Comparison of ENCODE assay signal across 8 cellular contexts in the genomic region with DNA sequence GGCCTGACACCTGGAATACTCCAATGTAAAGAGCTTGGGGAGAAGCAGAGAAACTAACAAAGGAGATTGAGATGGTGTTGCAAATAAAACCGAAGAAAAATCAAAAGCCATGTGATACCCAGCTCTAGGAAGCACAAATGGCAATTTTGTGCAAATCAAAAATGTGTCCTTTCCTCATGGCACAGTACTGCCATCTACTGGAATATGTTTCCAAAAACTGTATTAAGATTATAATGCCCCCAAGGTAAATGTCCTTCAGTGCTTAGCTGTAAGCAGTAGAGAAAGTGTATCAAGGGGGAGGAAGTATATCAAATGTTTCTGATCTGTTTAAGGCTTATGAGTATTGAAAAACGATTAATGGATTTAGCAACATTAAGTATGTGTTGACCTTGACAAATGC.
A peak's percentile ranks its signal among the peaks of the same experiment; 100 is the strongest.
DNase-seq lines count a peak whose midpoint lies in the region; ATAC-seq, FAIRE-seq and TF ChIP-seq lines count a peak whose summit lies in the region.
"Not testable (repeated sequence)": the region's sequence is repeated elsewhere in the genome, so short reads cannot be mapped to it uniquely, and the experiment has no call there.

No MANE protein-coding gene starts in this region.

- WGBS in pancreas, 2 donors: 2 to 15% methylated on average over 1 to 2 of the region's 2 CpGs

- not testable (repeated sequence) for H3K27ac ChIP-seq in pancreas

- H3K9me3 ChIP-seq in pancreas: not testable (repeated sequence)

- TF ChIP-seq CTCF in pancreas (IDR thresholded peaks at IDR 0.05): peak in 2 of 4 donors; percentile 14 to 22

- not testable (repeated sequence) for H3K27me3 ChIP-seq in pancreas

- H3K4me1 ChIP-seq in pancreas: not testable (repeated sequence)

- peak; percentile 66 for FAIRE-seq in GM19239 (lab: Jason Lieb, UNC)
- not testable (repeated sequence) for FAIRE-seq in pancreas (lab: Jason Lieb, UNC)

- ATAC-seq in HG02938 (IDR thresholded peaks at IDR 0.05; ENCODE audit: unreplicated experiment): peak; percentile 47
- peak in 3 of 4 donors; percentile 46 to 76 (median 57) for ATAC-seq in pancreas

- H3K36me3 ChIP-seq in pancreas: not testable (repeated sequence)

- H3K4me3 ChIP-seq in pancreas: not testable (repeated sequence)

- DNase-seq in DMS 273 (lab: John Stamatoyannopoulos, UW; ENCODE audit: unreplicated experiment) (peak; percentile 0), M059J (ENCODE audit: low read depth) (peak; percentile 19), NOMO-1 treated with DMSO at 0.1 percent for 48 hours (lab: John Stamatoyannopoulos, UW; ENCODE audit: unreplicated experiment) (peak; percentile 2), amniotic epithelial cell (ENCODE audit: low read depth) (peak; percentile 1), glomerular endothelial cell (ENCODE audit: extremely low read depth, low read depth, low spot score) (peak; percentile 3)
- not testable (repeated sequence) for DNase-seq in GM19239 (ENCODE audit: insufficient read length, low spot score); pancreas

- intact Hi-C loops in pancreas (cut with DNase I): not testable (repeated sequence)
